In genomic region chr21:44846201-44846484, GRCh38 we compare ENCODE assay signal across 8 cellular contexts. TPM values are rescaled to one million over a fixed set of nuclear protein-coding genes. Genes with fewer than 3 reads are reported as not detected.
A peak's percentile ranks its signal among the peaks of the same experiment; 100 is the strongest.
DNase-seq lines count a peak whose midpoint lies in the region; ATAC-seq and TF ChIP-seq lines count a peak whose summit lies in the region.

No MANE protein-coding gene starts in this region.

- intact Hi-C loops in Calu3 (cut with micrococcal nuclease; ENCODE audit: unreplicated experiment) = no loop called here

- peaks cover 0 to 27% (median 0%) of the 10 kb centered on the region in 3 donors for H3K36me3 ChIP-seq in Peyer's patch

- no peaks in the 10 kb centered on the region for H3K4me1 Mint-ChIP-seq in Calu3 (ENCODE audit: low read depth, unreplicated experiment)

- no peaks in the 10 kb centered on the region for H3K9me3 Mint-ChIP-seq in Calu3 (ENCODE audit: low read depth, unreplicated experiment)

- H3K27me3 ChIP-seq in Peyer's patch = no peaks in the 10 kb centered on the region

- H3K27me3 Mint-ChIP-seq in Calu3 (ENCODE audit: unreplicated experiment) = peaks cover 27% of the 10 kb centered on the region

- H3K27ac ChIP-seq in Peyer's patch = peak overlapping the region in 2 of 4 donors; percentile 55 to 57

- ATAC-seq in HG02870 (IDR thresholded peaks at IDR 0.05; ENCODE audit: unreplicated experiment) = no peak

- DNase-seq in Calu3 = no peak
- DNase-seq in Peyer's patch = no peak
- no peak for DNase-seq in erythroblast (lab: John Stamatoyannopoulos, UW)
- DNase-seq in retinal pigment epithelial cell (ENCODE audit: low read depth) = no peak
- DNase-seq in DMS53 treated with DMSO at 0.1 percent for 48 hours (lab: John Stamatoyannopoulos, UW; ENCODE audit: unreplicated experiment) = no peak
- DNase-seq in GM10266 (ENCODE audit: extremely low spot score) = no peak
- DNase-seq in NOMO-1 (lab: John Stamatoyannopoulos, UW; ENCODE audit: unreplicated experiment in 2 of 2) = no peak

- no peaks in the 10 kb centered on the region for H3K9me3 ChIP-seq in Peyer's patch

- H3K4me1 ChIP-seq in Peyer's patch = peaks cover 8 to 48% (median 13%) of the 10 kb centered on the region in 4 donors

- BruUV-seq in Calu3 (replicated peaks; lab: Mats Ljungman, UMichigan) = no TSS peak

- no peak for TF ChIP-seq POLR2A in Peyer's patch (IDR thresholded peaks at IDR 0.05)
- TF ChIP-seq POLR2A in erythroblast (IDR thresholded peaks at IDR 0.05; ENCODE audit: low read length) = peak; percentile 5

- CTCF ChIA-PET in Calu3 (lab: Charles Lee) = no interaction called here

- no peak overlapping the region for H3K27ac Mint-ChIP-seq in Calu3 (ENCODE audit: unreplicated experiment)

- H3K36me3 Mint-ChIP-seq in Calu3 (ENCODE audit: insufficient read depth, unreplicated experiment) = peaks cover 20% of the 10 kb centered on the region

- H3K4me3 Mint-ChIP-seq in Calu3 (ENCODE audit: low read depth, unreplicated experiment) = peak overlapping the region; percentile 48

- H3K4me3 ChIP-seq in Peyer's patch (peak overlapping the region in 3 of 4 donors; percentile 40 to 45 (median 41)), retinal pigment epithelial cell (ENCODE audit: low read length) (peak overlapping the region; percentile 22)

- TF ChIP-seq CTCF in Calu3 (IDR thresholded peaks at IDR 0.05; ENCODE audit: unreplicated experiment) = peak; percentile 3
- TF ChIP-seq CTCF in Peyer's patch (IDR thresholded peaks at IDR 0.05) = no peak
- no peak for TF ChIP-seq CTCF in retinal pigment epithelial cell (conservative IDR thresholded peaks at IDR 0.05; ENCODE audit: low read depth, low read length)
- TF ChIP-seq CTCF in GM10266 (IDR thresholded peaks at IDR 0.05; ENCODE audit: control insufficient read depth, insufficient read depth, low read depth, missing control alignments) = no peak

RNA-seq across cellular contexts. Expression of gene PTTG1IP, which starts 27.3 kb away (rescaled TPM):
- total RNA-seq in Calu3 (2022) (135 and 136 TPM in 2 replicates), Peyer's patch (100 to 1,000 TPM in 3 of 4 donors, 10 to 100 TPM in 1; 69.3 to 495 (median 390) TPM)

RNA-seq across cellular contexts. Expression of gene SUMO3, which starts 28.3 kb away (rescaled TPM):
- total RNA-seq in Calu3 (2022) (56.7 and 58.1 TPM in 2 replicates), Peyer's patch (10 to 100 TPM; 42.6 to 57.6 (median 49.8) TPM)

RNA-seq across cellular contexts. Expression of gene UBE2G2, which starts 44.5 kb away (rescaled TPM):
- 61.7 and 70.8 TPM in 2 replicates for total RNA-seq in Calu3 (2022)
- total RNA-seq in Peyer's patch = 100 to 1,000 TPM in 2 of 4 donors, 10 to 100 TPM in 2; 68.8 to 116 (median 95.1) TPM
